In genomic region chr1:1020000-1020404, GRCh38 we compare ENCODE assay signal across 7 cellular contexts. TPM values are rescaled to one million over a fixed set of nuclear protein-coding genes. Genes with fewer than 3 reads are reported as not detected.
DNase-seq lines count a peak whose midpoint lies in the region; ATAC-seq and TF ChIP-seq lines count a peak whose summit lies in the region.

Gene AGRN (plus strand): TSS chr1:1020120. CDS start chr1:1020173, 53 bp downstream.

- H3K9me3 Mint-ChIP-seq in H9, result no peaks in the 10 kb centered on the region; a peak in 1 of 5 replicates

- no peaks in the 10 kb centered on the region for H3K27me3 ChIP-seq in H9 (ENCODE audit: insufficient read depth, low read length)
- H3K27me3 ChIP-seq in transverse colon, result no peaks in the 10 kb centered on the region

- peak within 1 kb of the TSS; percentile 63 for H3K4me2 ChIP-seq in H9 (ENCODE audit: insufficient read depth, insufficient read length, low read length)

- H3K23ac ChIP-seq in H9 (ENCODE audit: insufficient read length, low read depth, low read length), result no peak within 1 kb of the TSS

- H4K20me1 ChIP-seq in H9 (ENCODE audit: control insufficient read depth, insufficient read depth, insufficient read length), result peaks cover 3% of the 10 kb centered on the region

- H3K36me3 Mint-ChIP-seq in H9 (ENCODE audit: insufficient read depth in 1 of 3, low read depth in 3 of 3), result peaks cover 3 to 15% (median 10%) of the 10 kb centered on the region in 3 experiments; a peak in 6 of 7 replicates

- no peak within 1 kb of the TSS for H2BK12ac ChIP-seq in H9 (ENCODE audit: insufficient read length, low read depth, low read length)

- DNase-seq in H9 (peak; percentile 52), NCI-H460 (ENCODE audit: extremely low read depth, low read depth) (no peak), coronary artery (ENCODE audit: low spot score) (no peak), medulla oblongata (ENCODE audit: extremely low spot score) (peak; percentile 24), transverse colon (peak; percentile 45), COLO829 (ENCODE audit: low spot score) (no peak)

- in situ Hi-C loops in transverse colon (cut with MboI; ENCODE audit: low pct_ligation_motif_present in 1 of 4, low pct_unique_long_range_greater_than_20kb in 1 of 4, low sequenced_read_pairs in 3 of 4), result no loop called here

- H2BK5ac ChIP-seq in H9 (ENCODE audit: insufficient read length, low read length), result no peak within 1 kb of the TSS

- no peak within 1 kb of the TSS for H2BK20ac ChIP-seq in H9 (ENCODE audit: low read depth, low read length, poor library complexity, severe bottlenecking)

- H3K4me3 Mint-ChIP-seq in H9, result peak within 1 kb of the TSS; percentile 63 to 77

- H3K36me3 ChIP-seq in transverse colon, result no peaks in the 10 kb centered on the region

- peaks cover 8% of the 10 kb centered on the region for H3K27me3 Mint-ChIP-seq in H9 (ENCODE audit: low read depth)

- peaks cover 4% of the 10 kb centered on the region for H3K79me1 ChIP-seq in H9 (ENCODE audit: insufficient read depth, low read depth, low read length, poor library complexity, severe bottlenecking)

- peak; percentile 29 for ATAC-seq in GM18502 (IDR thresholded peaks at IDR 0.05; ENCODE audit: poor library complexity, unreplicated experiment)

- no peak within 1 kb of the TSS for H3T11ph ChIP-seq in H9 (ENCODE audit: low read length)

- H4K91ac ChIP-seq in H9 (ENCODE audit: insufficient read length, low read depth, low read length), result no peak within 1 kb of the TSS

- no peak within 1 kb of the TSS for H2AFZ ChIP-seq in H9 (ENCODE audit: low read length)

- no peak within 1 kb of the TSS for H2BK15ac ChIP-seq in H9 (ENCODE audit: low read depth, low read length)

- no peak within 1 kb of the TSS for H3K4ac ChIP-seq in H9 (ENCODE audit: low read depth, low read length)

- whole genome bisulfite sequencing in H9 (ENCODE audit: extremely low coverage, insufficient read length, low lambda C conversion rate), result no CpG with 5 or more reads among the region's 58 CpGs
- 1% methylated on average over 23 of the region's 58 CpGs; no CpG with 5 or more reads in 1 of the 2 donors for WGBS in transverse colon (ENCODE audit: low coverage in 1 of 2), 2 donors

- intact Hi-C loops in transverse colon (cut with DNase I; ENCODE audit: low total_unique reads), result loop anchor here (10.0 kb wide), 1 partner anchor 355 kb away; the partner anchor contains the start of gene AURKAIP1

- TF ChIP-seq CTCF in H9 (conservative IDR thresholded peaks at IDR 0.05) (no peak), coronary artery (IDR thresholded peaks at IDR 0.05) (no peak), transverse colon (IDR thresholded peaks at IDR 0.05) (no peak)

- no peaks in the 10 kb centered on the region for H3K9me3 ChIP-seq in H9 (ENCODE audit: control insufficient read depth, low read depth, low read length)
- no peaks in the 10 kb centered on the region for H3K9me3 ChIP-seq in transverse colon

- H3K9ac ChIP-seq in H9 (ENCODE audit: extremely low read depth, insufficient read length, low read length), result peak within 1 kb of the TSS; percentile 43

- H3K27ac Mint-ChIP-seq in H9, result no peak within 1 kb of the TSS

- H3K27ac ChIP-seq in H9 (ENCODE audit: insufficient read length, low read depth, low read length) (no peak within 1 kb of the TSS), coronary artery (peak within 1 kb of the TSS; percentile 91 to 96), transverse colon (peak within 1 kb of the TSS; percentile 92 to 98 (median 93))

- H3K4me1 ChIP-seq in H9 (ENCODE audit: insufficient read depth, low read length), result peaks cover 4% of the 10 kb centered on the region; the same call in 1 of the 2 replicates
- H3K4me1 ChIP-seq in transverse colon, result peaks cover 6 to 25% (median 20%) of the 10 kb centered on the region in 4 donors

- no peak within 1 kb of the TSS; the same call in 1 of the 2 replicates for H3K14ac ChIP-seq in H9 (ENCODE audit: insufficient read depth, low read length)

- H3K4me1 Mint-ChIP-seq in H9, result peaks cover 18 to 38% of the 10 kb centered on the region in 2 experiments

- TF ChIP-seq POLR2A in transverse colon (IDR thresholded peaks at IDR 0.05), result no peak

- peaks cover 7% of the 10 kb centered on the region for H3K23me2 ChIP-seq in H9 (ENCODE audit: insufficient read length, low read depth, low read length, poor library complexity, severe bottlenecking)

- no peak within 1 kb of the TSS for H2AK5ac ChIP-seq in H9 (ENCODE audit: insufficient read length, low read length)

- H3K56ac ChIP-seq in H9 (ENCODE audit: insufficient read length, low read depth, low read length), result no peak within 1 kb of the TSS

- peaks cover 2% of the 10 kb centered on the region; the same call in 1 of the 2 replicates for H3K79me2 ChIP-seq in H9 (ENCODE audit: insufficient read depth, low read length)

- no peak within 1 kb of the TSS for H4K8ac ChIP-seq in H9 (replicated peaks; ENCODE audit: insufficient read length, low read depth, low read length)

- H2BK120ac ChIP-seq in H9 (ENCODE audit: low read depth, low read length, poor library complexity, severe bottlenecking), result no peak within 1 kb of the TSS

- TF ChIP-seq EP300 in transverse colon (IDR thresholded peaks at IDR 0.05; ENCODE audit: low read depth), result no peak

- H3K4me3 ChIP-seq in coronary artery (peak within 1 kb of the TSS; percentile 85), transverse colon (peak within 1 kb of the TSS; percentile 57 to 79 (median 78))

- H4K5ac ChIP-seq in H9 (ENCODE audit: insufficient read length, low read depth, low read length), result no peak within 1 kb of the TSS

- H3K18ac ChIP-seq in H9 (ENCODE audit: insufficient read length, low read depth, low read length), result peak within 1 kb of the TSS; percentile 57

RNA-seq across cellular contexts. Expression of gene AGRN, which starts in this region (rescaled TPM):
- total RNA-seq in H9 (2021) (173 and 175 TPM in 2 replicates), transverse colon (100 to 1,000 TPM in 1 of 4 donors, 10 to 100 TPM in 3; 25.4 to 132 (median 44.8) TPM)
- 37.8 and 48.0 TPM in 2 replicates for total RNA-seq in NCI-H460 (2014; rRNA removed; shearing (Covaris generic))
- polyA plus RNA-seq in NCI-H460 (2014; cell fraction: nucleus; rRNA removed), result 168 and 186 TPM in 2 replicates

Comparison
In these comparisons a context has a peak if more than half of its experiments do, and no peak if none do; other contexts are left out.
1. DNase-seq: peak in H9 (single experiment), medulla oblongata (single experiment) and transverse colon (single experiment); none in NCI-H460 (single experiment), coronary artery (single experiment) and COLO829 (single experiment).